In genomic region chr2:218260742-218261423, GRCh38 we compare ENCODE assay signal across 8 cellular contexts. TPM values are rescaled to one million over a fixed set of nuclear protein-coding genes. Genes with fewer than 3 reads are reported as not detected.
DNase-seq lines count a peak whose midpoint lies in the region; ATAC-seq and TF ChIP-seq lines count a peak whose summit lies in the region.

GPBAR1 (plus strand) TSS chr2:218261015; CDS start chr2:218262725, 1,710 bp downstream.

- peaks cover 49% of the 10 kb centered on the region for H3K4me1 Mint-ChIP-seq in nephron progenitor cell

- H3K27me3 ChIP-seq in BE2C (no peaks in the 10 kb centered on the region), esophagus muscularis mucosa (no peaks in the 10 kb centered on the region)

- H3K9me3 ChIP-seq in BE2C (no peaks in the 10 kb centered on the region), esophagus muscularis mucosa (no peaks in the 10 kb centered on the region)

- H3K36me3 ChIP-seq in BE2C: peaks cover 14% of the 10 kb centered on the region
- H3K36me3 ChIP-seq in esophagus muscularis mucosa: peaks cover 16 to 48% (median 42%) of the 10 kb centered on the region in 4 donors

- H3K27ac Mint-ChIP-seq in nephron progenitor cell: peak within 1 kb of the TSS; percentile 11

- H3K27me3 Mint-ChIP-seq in nephron progenitor cell (ENCODE audit: low read depth, poor library complexity): no peaks in the 10 kb centered on the region

- H3K4me3 ChIP-seq in BE2C (ENCODE audit: low read depth, low read length): peak within 1 kb of the TSS; percentile 35
- peak within 1 kb of the TSS in 1 of 4 donors; percentile 14 for H3K4me3 ChIP-seq in esophagus muscularis mucosa

- DNase-seq in BE2C (peak; percentile 57), NCI-H146 treated with DMSO at 0.1 percent for 48 hours (lab: John Stamatoyannopoulos, UW; ENCODE audit: unreplicated experiment) (peak; percentile 8), esophagus muscularis mucosa (ENCODE audit: extremely low spot score) (no peak), nephron progenitor cell (peak; percentile 53), 8988T (no peak)

- WGBS in esophagus muscularis mucosa: 66% methylated on average over 9 of the region's 10 CpGs

- peak within 1 kb of the TSS; percentile 70 to 89 (median 82) for H3K27ac ChIP-seq in esophagus muscularis mucosa (replicated peaks in 1 of 4)

- TF ChIP-seq EP300 in esophagus muscularis mucosa (IDR thresholded peaks at IDR 0.05): no peak

- peak within 1 kb of the TSS; percentile 52 for H3K4me3 Mint-ChIP-seq in nephron progenitor cell

- peaks cover 12% of the 10 kb centered on the region for H3K36me3 Mint-ChIP-seq in nephron progenitor cell (ENCODE audit: low read depth)

- ATAC-seq in GM19455 (IDR thresholded peaks at IDR 0.05; ENCODE audit: unreplicated experiment): no peak
- no peak for ATAC-seq in HG03469 (IDR thresholded peaks at IDR 0.05; ENCODE audit: unreplicated experiment)
- ATAC-seq in HG02642 (IDR thresholded peaks at IDR 0.05; ENCODE audit: poor library complexity, unreplicated experiment): no peak

- intact Hi-C loops in esophagus muscularis mucosa (cut with DNase I): loop anchor here (5.0 kb wide), 1 partner anchor 44 kb away; the partner anchor contains the start of gene ARPC2

- TF ChIP-seq CTCF in BE2C (IDR thresholded peaks at IDR 0.05; ENCODE audit: low read depth, low read length) (no peak), esophagus muscularis mucosa (IDR thresholded peaks at IDR 0.05) (no peak), nephron progenitor cell (IDR thresholded peaks at IDR 0.05) (no peak)

- H3K4me1 ChIP-seq in BE2C (peaks cover 45% of the 10 kb centered on the region), esophagus muscularis mucosa (peaks cover 62 to 75% (median 66%) of the 10 kb centered on the region in 4 donors)

- TF ChIP-seq POLR2A in esophagus muscularis mucosa (IDR thresholded peaks at IDR 0.05; ENCODE audit: low read depth): no peak

- H3K9me3 Mint-ChIP-seq in nephron progenitor cell: no peaks in the 10 kb centered on the region

RNA-seq across cellular contexts. Expression of gene GPBAR1, which starts in this region (rescaled TPM):
- 6.8 TPM for polyA plus RNA-seq in BE2C (2012; ENCODE audit: insufficient read depth, insufficient read length, low read depth)
- total RNA-seq in esophagus muscularis mucosa: 1 to 10 TPM in 3 of 4 donors, under 1 TPM in 1; 0.42 to 4.5 (median 3.9) TPM

Comparison
In these comparisons a context has a peak if more than half of its experiments do, and no peak if none do; other contexts are left out.
1. DNase-seq: peak in BE2C (single experiment), NCI-H146 treated with DMSO at 0.1 percent for 48 hours (single experiment) and nephron progenitor cell (single experiment); none in esophagus muscularis mucosa (single experiment) and 8988T (single experiment).